1 cellular context compared by ENCODE assay signal in the genomic region with DNA sequence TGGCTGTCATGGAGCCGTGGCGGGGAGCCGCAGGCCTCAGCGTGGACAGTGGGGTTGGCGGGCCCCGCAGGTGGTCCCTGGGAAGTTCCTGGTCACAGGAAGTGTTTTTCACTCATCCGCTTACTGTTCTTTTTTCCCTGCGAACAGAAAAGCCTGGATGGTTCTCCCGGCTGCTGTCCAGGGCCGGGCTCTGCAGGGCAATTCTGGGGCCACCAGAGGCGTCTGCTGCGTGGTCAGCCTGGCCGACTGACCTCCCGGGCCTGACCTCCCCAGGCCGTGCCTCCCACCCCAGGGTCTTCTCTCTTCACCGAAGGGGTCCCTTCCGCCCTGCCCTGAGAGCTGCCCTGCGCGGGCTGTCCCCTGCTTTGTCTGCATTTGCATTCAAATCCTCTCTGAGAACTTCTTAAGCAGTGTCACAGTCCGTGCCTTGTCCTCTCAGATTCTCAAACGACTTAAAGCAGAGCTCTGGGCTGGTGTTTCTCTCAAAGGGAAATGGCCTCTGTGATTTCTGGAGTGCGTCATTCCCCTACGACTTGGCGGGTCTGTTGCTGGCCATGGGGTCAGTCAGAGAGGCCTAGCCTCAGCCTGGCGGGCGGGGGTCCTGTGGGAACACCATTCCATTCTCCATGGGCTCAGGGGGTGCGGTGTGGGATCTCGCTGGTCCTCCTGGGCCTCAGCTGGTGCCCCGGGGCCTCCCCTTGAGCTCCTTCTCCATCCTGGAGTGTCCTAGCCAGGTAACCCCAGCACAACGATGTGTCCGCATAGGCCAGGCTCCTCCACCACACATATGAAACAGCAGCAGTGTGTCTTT.
TF ChIP-seq lines count a peak whose summit lies in the region.

No MANE protein-coding gene starts in this region.

TF ChIP-seq in K562, 482 proteins besides CTCF, POLR2A, EP300 and RAD21:
- TF ChIP-seq, protein P1, sequence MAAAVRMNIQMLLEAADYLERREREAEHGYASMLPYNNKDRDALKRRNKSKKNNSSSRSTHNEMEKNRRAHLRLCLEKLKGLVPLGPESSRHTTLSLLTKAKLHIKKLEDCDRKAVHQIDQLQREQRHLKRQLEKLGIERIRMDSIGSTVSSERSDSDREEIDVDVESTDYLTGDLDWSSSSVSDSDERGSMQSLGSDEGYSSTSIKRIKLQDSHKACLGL (CRISPR knock-in tag; IDR thresholded peaks at IDR 0.05; ENCODE audit: borderline replicate concordance, poor library complexity, severe bottlenecking) = no peak
- TF ChIP-seq, protein P2, sequence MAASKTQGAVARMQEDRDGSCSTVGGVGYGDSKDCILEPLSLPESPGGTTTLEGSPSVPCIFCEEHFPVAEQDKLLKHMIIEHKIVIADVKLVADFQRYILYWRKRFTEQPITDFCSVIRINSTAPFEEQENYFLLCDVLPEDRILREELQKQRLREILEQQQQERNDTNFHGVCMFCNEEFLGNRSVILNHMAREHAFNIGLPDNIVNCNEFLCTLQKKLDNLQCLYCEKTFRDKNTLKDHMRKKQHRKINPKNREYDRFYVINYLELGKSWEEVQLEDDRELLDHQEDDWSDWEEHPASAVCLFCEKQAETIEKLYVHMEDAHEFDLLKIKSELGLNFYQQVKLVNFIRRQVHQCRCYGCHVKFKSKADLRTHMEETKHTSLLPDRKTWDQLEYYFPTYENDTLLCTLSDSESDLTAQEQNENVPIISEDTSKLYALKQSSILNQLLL (CRISPR knock-in tag; IDR thresholded peaks at IDR 0.05; ENCODE audit: borderline replicate concordance) = no peak
- no peak for TF ChIP-seq MED1 (CRISPR knock-in tag; IDR thresholded peaks at IDR 0.05; ENCODE audit: borderline replicate concordance)
- no peak for TF ChIP-seq CHD2 (IDR thresholded peaks at IDR 0.05; ENCODE audit: low read depth, low read length)
- no peak for TF ChIP-seq SNIP1 (IDR thresholded peaks at IDR 0.05; ENCODE audit: low read depth)
- no peak for TF ChIP-seq IRF2 (CRISPR knock-in tag; IDR thresholded peaks at IDR 0.05)
- TF ChIP-seq ZC3H8 (IDR thresholded peaks at IDR 0.05) = no peak
- no peak for TF ChIP-seq ELF1 (tag; IDR thresholded peaks at IDR 0.05)
